ENCODE assay signal across 26 cellular contexts in genomic region chr12:38919191-38919590, GRCh38. TPM values are rescaled to one million over a fixed set of nuclear protein-coding genes. Genes with fewer than 3 reads are reported as not detected.
DNase-seq lines count a peak whose midpoint lies in the region; ATAC-seq, FAIRE-seq and TF ChIP-seq lines count a peak whose summit lies in the region.
"Had no signal": no experiment of that assay in that cellular context is flagged by ENCODE, and none has a peak within 500 bp of the region (broad histone marks: within the 10 kb centered on the region; RNA-seq: fewer than 3 reads in every experiment).

No MANE protein-coding gene starts in this region.

- no peak overlapping the region for H3K27ac ChIP-seq in astrocyte (ENCODE audit: low read depth, low read length)
- H3K27ac ChIP-seq in thyroid gland, result no peak overlapping the region
- H3K27ac ChIP-seq: ascending aorta, uterus had no signal

- H3K4me1 Mint-ChIP-seq in astrocyte (ENCODE audit: low read depth, unreplicated experiment), result no peaks in the 10 kb centered on the region
- H3K4me1 Mint-ChIP-seq: activated naive CD4-positive, alpha-beta T cell treated with anti-CD3 and anti-CD28 coated beads, Interleukin-2, amount 10 ng/mL, durations not matched to agents 7 days and 5 days; CD4-positive, CD25-positive, alpha-beta regulatory T cell had no signal

- ATAC-seq in HG02610 (IDR thresholded peaks at IDR 0.05; ENCODE audit: unreplicated experiment), result no peak
- ATAC-seq: activated T-cell treated with anti-CD3 and anti-CD28 coated beads, Interleukin-2, amount 50 U/mL, for 72 hours; sciatic nerve had no signal

- H3K27me3 ChIP-seq in astrocyte (ENCODE audit: insufficient read depth, low read length) (no peaks in the 10 kb centered on the region), thyroid gland (no peaks in the 10 kb centered on the region)
- H3K27me3 ChIP-seq: ascending aorta, uterus had no signal

- H3K27me3 Mint-ChIP-seq in astrocyte (ENCODE audit: low read depth, unreplicated experiment), result no peaks in the 10 kb centered on the region
- H3K27me3 Mint-ChIP-seq: activated naive CD4-positive, alpha-beta T cell treated with anti-CD3 and anti-CD28 coated beads, Interleukin-2, amount 10 ng/mL, durations not matched to agents 7 days and 5 days had no signal

- intact Hi-C loops in head of caudate nucleus (cut with DNase I), result no loop called here
- intact Hi-C loops in thyroid gland (cut with DNase I), result no loop called here

- 80 to 85% methylated on average over 5 of the region's 5 CpGs for WGBS in thyroid gland, 2 donors

- H3K9me3 Mint-ChIP-seq in astrocyte (ENCODE audit: unreplicated experiment), result no peaks in the 10 kb centered on the region
- H3K9me3 Mint-ChIP-seq: activated naive CD4-positive, alpha-beta T cell treated with anti-CD3 and anti-CD28 coated beads, Interleukin-2, amount 10 ng/mL, durations not matched to agents 7 days and 5 days had no signal

- no peak overlapping the region for H3K27ac Mint-ChIP-seq in astrocyte (ENCODE audit: unreplicated experiment)
- H3K27ac Mint-ChIP-seq: activated naive CD4-positive, alpha-beta T cell treated with anti-CD3 and anti-CD28 coated beads, Interleukin-2, amount 10 ng/mL, durations not matched to agents 7 days and 5 days; activated T-cell treated with anti-CD3 and anti-CD28 coated beads, Interleukin-2, amount 50 U/mL, for 72 hours; CD4-positive, CD25-positive, alpha-beta regulatory T cell had no signal

- H3K4me1 ChIP-seq in astrocyte (ENCODE audit: insufficient read depth, low read length), result no peaks in the 10 kb centered on the region
- no peaks in the 10 kb centered on the region for H3K4me1 ChIP-seq in thyroid gland
- H3K4me1 ChIP-seq: ascending aorta, uterus had no signal

- H3K36me3 ChIP-seq in astrocyte (ENCODE audit: insufficient read depth, low read length) (no peaks in the 10 kb centered on the region), thyroid gland (no peaks in the 10 kb centered on the region)
- H3K36me3 ChIP-seq: ascending aorta, uterus had no signal

- no peaks in the 10 kb centered on the region for H3K9me3 ChIP-seq in astrocyte (ENCODE audit: insufficient read depth, low read depth, low read length)
- H3K9me3 ChIP-seq in thyroid gland, result no peaks in the 10 kb centered on the region
- H3K9me3 ChIP-seq: ascending aorta, uterus had no signal

- no peak overlapping the region for H2AFZ ChIP-seq in astrocyte (ENCODE audit: low read depth, low read length)

- no peaks in the 10 kb centered on the region for H4K20me1 ChIP-seq in astrocyte (ENCODE audit: insufficient read depth, low read length)

- no peak overlapping the region for H3K9ac ChIP-seq in astrocyte (ENCODE audit: low read length)

- DNase-seq in AG08395 (ENCODE audit: low spot score) (peak; percentile 7), HS-27A (ENCODE audit: low read depth) (peak; percentile 19), astrocyte (ENCODE audit: low read depth) (peak; percentile 9), head of caudate nucleus (peak in 24 of 42 donors; percentile 7 to 75 (median 32)), thyroid gland (no peak), occipital lobe (lab: John Stamatoyannopoulos, UW) (no peak)
- DNase-seq in activated CD4-positive, alpha-beta T cell treated with anti-CD3 and anti-CD28 coated beads, Interleukin-2, amount 50 U/mL, for 48 hours, result no peak
- DNase-seq: activated CD4-positive, alpha-beta T cell treated with anti-CD3 and anti-CD28 coated beads for 1 hour; activated naive CD4-positive, alpha-beta T cell treated with anti-CD3 and anti-CD28 coated beads, Interleukin-2, amount 10 ng/mL, durations not matched to agents 7 days and 5 days; activated T-cell treated with anti-CD3 and anti-CD28 coated beads, Interleukin-2, amount 50 U/mL, for 72 hours; CD4-positive, CD25-positive, alpha-beta regulatory T cell; kidney; NCI-H1105 treated with DMSO at 0.1 percent for 48 hours; NCI-H2107; NCI-H524; RPMI8226; uterus had no signal

- H3K4me3 ChIP-seq in astrocyte (ENCODE audit: insufficient read depth, low read depth, low read length) (no peak overlapping the region), thyroid gland (replicated peaks in 1 of 3) (no peak overlapping the region)
- H3K4me3 ChIP-seq: ascending aorta, lung, uterus had no signal

- no peak overlapping the region for H3K4me3 Mint-ChIP-seq in astrocyte (ENCODE audit: unreplicated experiment)
- H3K4me3 Mint-ChIP-seq: activated naive CD4-positive, alpha-beta T cell treated with anti-CD3 and anti-CD28 coated beads, Interleukin-2, amount 10 ng/mL, durations not matched to agents 7 days and 5 days; activated T-cell treated with anti-CD3 and anti-CD28 coated beads, Interleukin-2, amount 50 U/mL, for 72 hours; CD4-positive, CD25-positive, alpha-beta regulatory T cell had no signal

- no peaks in the 10 kb centered on the region for H3K36me3 Mint-ChIP-seq in astrocyte (ENCODE audit: low read depth, unreplicated experiment)
- H3K36me3 Mint-ChIP-seq: activated naive CD4-positive, alpha-beta T cell treated with anti-CD3 and anti-CD28 coated beads, Interleukin-2, amount 10 ng/mL, durations not matched to agents 7 days and 5 days; CD4-positive, CD25-positive, alpha-beta regulatory T cell had no signal

- no peak for FAIRE-seq in astrocyte (lab: Jason Lieb, UNC)
- FAIRE-seq: colon, frontal cortex, H1, kidney had no signal

- TF ChIP-seq CTCF in astrocyte (IDR thresholded peaks at IDR 0.05; ENCODE audit: insufficient read depth, low read depth, low read length), result no peak
- no peak for TF ChIP-seq CTCF in thyroid gland (IDR thresholded peaks at IDR 0.05)

- no peaks in the 10 kb centered on the region for H3K79me2 ChIP-seq in astrocyte (ENCODE audit: insufficient read depth, low read length)

- no peak overlapping the region for H3K4me2 ChIP-seq in astrocyte (ENCODE audit: low read length)

- no peak for TF ChIP-seq POLR2A in thyroid gland (IDR thresholded peaks at IDR 0.05)

RNA-seq across cellular contexts. Expression of gene CPNE8, which starts 13.8 kb away (rescaled TPM):
- total RNA-seq in astrocyte (9.1 and 9.4 TPM in 2 replicates), thyroid gland (10 to 100 TPM; 19.1 to 32.0 (median 26.0) TPM), occipital lobe (4.8 TPM)
- total RNA-seq: LHCN-M2, myocyte had no signal

Comparison
In these comparisons a context has a peak if more than half of its experiments do, and no peak if none do; other contexts are left out.
1. DNase-seq: peak in AG08395 (single experiment), HS-27A (single experiment), astrocyte (single experiment) and head of caudate nucleus (24 of 42); none in activated CD4-positive, alpha-beta T cell treated with anti-CD3 and anti-CD28 coated beads, Interleukin-2, amount 50 U/mL, for 48 hours (0 of 2), thyroid gland (0 of 2) and occipital lobe (single experiment).